In the genomic region with DNA sequence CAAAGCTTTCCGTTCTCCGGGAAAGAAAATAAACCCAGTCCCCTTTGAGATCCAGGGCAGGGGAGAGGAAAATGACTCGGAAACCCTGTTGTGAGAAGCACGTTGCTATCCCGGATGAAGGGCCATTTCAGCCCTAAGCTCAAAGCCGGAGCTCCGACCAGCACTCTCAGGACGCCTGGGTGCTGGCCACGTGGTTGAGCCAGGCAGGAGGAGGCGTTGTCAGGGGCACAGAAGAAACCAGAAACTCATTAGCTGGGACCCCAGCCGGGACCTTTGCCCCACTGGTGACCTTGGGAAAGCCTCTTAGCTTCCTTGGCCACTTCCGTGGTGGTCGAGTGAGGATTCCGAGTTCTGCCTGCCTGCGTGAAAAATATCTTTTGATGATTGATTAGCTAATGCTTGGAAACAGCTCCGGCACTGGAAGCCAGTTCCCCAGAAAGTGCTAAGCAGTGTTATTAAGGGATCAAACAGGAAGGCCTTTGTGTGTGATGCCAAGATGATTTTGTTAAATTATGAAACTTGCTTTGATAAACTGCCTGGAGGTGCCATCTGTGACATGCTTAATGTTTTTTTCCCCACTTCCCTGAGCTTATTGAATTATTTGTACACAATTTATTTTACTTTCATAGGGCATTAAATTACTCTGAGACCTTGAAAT, we compare ENCODE assay signal across 18 cellular contexts. TPM values are rescaled to one million over a fixed set of nuclear protein-coding genes. Genes with fewer than 3 reads are reported as not detected.
DNase-seq lines count a peak whose midpoint lies in the region; ATAC-seq and TF ChIP-seq lines count a peak whose summit lies in the region.
"Had no signal": no experiment of that assay in that cellular context is flagged by ENCODE, and none has a peak within 500 bp of the region (broad histone marks: within the 10 kb centered on the region; RNA-seq: fewer than 3 reads in every experiment).

No MANE protein-coding gene starts in this region.

- H3K4me1 ChIP-seq in ES-I3 (ENCODE audit: insufficient read depth, low read length) = peaks cover 4% of the 10 kb centered on the region; the same call in 1 of the 2 replicates
- no peaks in the 10 kb centered on the region for H3K4me1 ChIP-seq in left lung
- H3K4me1 ChIP-seq: psoas muscle had no signal

- no peak overlapping the region for H3K4me3 ChIP-seq in left lung
- H3K4me3 ChIP-seq: lower lobe of right lung, psoas muscle, upper lobe of left lung had no signal

- intact Hi-C loops in left lung (cut with DNase I) = no loop called here

- TF ChIP-seq CTCF in neural crest cell (conservative IDR thresholded peaks at IDR 0.05) = no peak
- no peak for TF ChIP-seq CTCF in left lung (IDR thresholded peaks at IDR 0.05)

- H3K4me1 Mint-ChIP-seq in neural crest cell = peaks cover 32% of the 10 kb centered on the region

- no peak for ATAC-seq in HG02840 (IDR thresholded peaks at IDR 0.05; ENCODE audit: low FRiP score, unreplicated experiment)
- ATAC-seq in left lung = no peak
- ATAC-seq: activated T-cell treated with anti-CD3 and anti-CD28 coated beads, Interleukin-2, amount 50 U/mL, for 4 hours; lower lobe of right lung; psoas muscle had no signal

- no peaks in the 10 kb centered on the region for H3K36me3 Mint-ChIP-seq in neural crest cell (ENCODE audit: low read depth)

- H3K9ac ChIP-seq in ES-I3 (ENCODE audit: low read depth, low read length) = peak overlapping the region; percentile 10; the same call in 1 of the 2 replicates

- H3K9me3 Mint-ChIP-seq in neural crest cell = no peaks in the 10 kb centered on the region

- peak overlapping the region; percentile 11 for H3K4me3 Mint-ChIP-seq in neural crest cell
- H3K4me3 Mint-ChIP-seq: activated T-cell treated with anti-CD3 and anti-CD28 coated beads, Interleukin-2, amount 50 U/mL, for 4 hours had no signal

- 0 out of 2 replicates have a peak, but pooled peaks cover 2% of the 10 kb centered on the region for H3K9me3 ChIP-seq in ES-I3 (ENCODE audit: control insufficient read depth, insufficient read depth, low read length)
- no peaks in the 10 kb centered on the region for H3K9me3 ChIP-seq in left lung
- H3K9me3 ChIP-seq: esophagus squamous epithelium, psoas muscle, upper lobe of left lung had no signal

- H3K27ac Mint-ChIP-seq in neural crest cell (ENCODE audit: unreplicated experiment) = peak overlapping the region; percentile 30

- H3K36me3 ChIP-seq in ES-I3 (ENCODE audit: insufficient read depth, low read length) (no peaks in the 10 kb centered on the region), left lung (no peaks in the 10 kb centered on the region)
- H3K36me3 ChIP-seq: esophagus squamous epithelium, lower lobe of right lung, upper lobe of left lung had no signal

- peak; percentile 23 for DNase-seq in Ammon's horn (ENCODE audit: low spot score)
- peak; percentile 50 for DNase-seq in epidermal melanocyte (ENCODE audit: insufficient read length, low spot score)
- DNase-seq in neural crest cell (ENCODE audit: low read depth, low spot score) = peak; percentile 38
- DNase-seq in NCI-H187 treated with DMSO at 0.1 percent for 48 hours (lab: John Stamatoyannopoulos, UW) = no peak
- DNase-seq in central memory CD4-positive, alpha-beta T cell = no peak
- DNase-seq in left lung = no peak
- DNase-seq: activated CD4-positive, alpha-beta T cell treated with anti-CD3 and anti-CD28 coated beads for 48 hours; activated T-cell treated with anti-CD3 and anti-CD28 coated beads, Interleukin-2, amount 50 U/mL, for 4 hours; esophagus squamous epithelium; lower lobe of right lung; MV-4-11; NCI-H524 treated with DMSO at 0.1 percent for 48 hours; psoas muscle; stimulated activated CD4-positive, alpha-beta T cell treated with anti-CD3 and anti-CD28 coated beads, Interleukin-2, amount 100 ng/mL, for 48 hours; T-helper 2 cell; upper lobe of left lung had no signal

- no peaks in the 10 kb centered on the region for H3K27me3 Mint-ChIP-seq in neural crest cell (ENCODE audit: low read depth)

- H3K27ac ChIP-seq in left lung = no peak overlapping the region
- H3K27ac ChIP-seq: lower lobe of right lung, psoas muscle, upper lobe of left lung had no signal

- H3K27me3 ChIP-seq in left lung = peaks cover 0 to 28% of the 10 kb centered on the region in 2 donors
- H3K27me3 ChIP-seq: upper lobe of left lung had no signal

RNA-seq across cellular contexts. Expression of a gene that starts 57.5 kb away (rescaled TPM):
- total RNA-seq in neural crest cell (14.2 and 15.5 TPM in 2 replicates), left lung (under 1 TPM; 0.82 to 0.92 TPM)
- total RNA-seq: activated T-cell treated with anti-CD3 and anti-CD28 coated beads, Interleukin-2, amount 50 U/mL, for 4 hours had no signal

Comparison
In these comparisons a context has a peak if more than half of its experiments do, and no peak if none do; other contexts are left out.
1. DNase-seq: peak in Ammon's horn (single experiment), epidermal melanocyte (single experiment) and neural crest cell (single experiment); none in NCI-H187 treated with DMSO at 0.1 percent for 48 hours (single experiment), central memory CD4-positive, alpha-beta T cell (single experiment) and left lung (0 of 2).